33 cellular contexts compared by ENCODE assay signal in genomic region chr6:54619102-54619501, GRCh38.
"Had no signal": no experiment of that assay in that cellular context is flagged by ENCODE, and none has a peak within 500 bp of the region (broad histone marks: within the 10 kb centered on the region; RNA-seq: fewer than 3 reads in every experiment).

No MANE protein-coding gene starts in this region.

- H3K27me3 ChIP-seq: adrenal gland, body of pancreas, brain microvascular endothelial cell, breast epithelium had no signal

- H3K4me1 Mint-ChIP-seq: activated B cell treated with CpG ODN at 0.5 μM for 24 hours; activated CD4-positive, alpha-beta T cell treated with anti-CD3 and anti-CD28 coated beads, Interleukin-2, amount 10 ng/mL, durations not matched to agents 24 days and 14 days; activated naive CD8-positive, alpha-beta T cell treated with anti-CD3 and anti-CD28 coated beads for 36 hours; activated T-helper 17 cell treated with anti-CD3 and anti-CD28 coated beads, Interleukin-2, amount 50 U/mL, for 72 hours; T-cell; T-helper 17 cell had no signal

- H3K27ac Mint-ChIP-seq: activated B cell treated with CpG ODN at 0.5 μM for 24 hours; activated CD4-positive, alpha-beta memory T cell treated with anti-CD3 and anti-CD28 coated beads for 36 hours; activated CD4-positive, alpha-beta T cell treated with anti-CD3 and anti-CD28 coated beads, Interleukin-2, amount 10 ng/mL, durations not matched to agents 24 days and 14 days; activated CD8-positive, alpha-beta T cell treated with anti-CD3 and anti-CD28 coated beads for 36 hours; activated naive CD4-positive, alpha-beta T cell treated with anti-CD3 and anti-CD28 coated beads for 36 hours; activated naive CD4-positive, alpha-beta T cell treated with anti-CD3 and anti-CD28 coated beads, Interleukin-2, amount 50 U/mL, for 72 hours; activated naive CD8-positive, alpha-beta T cell treated with anti-CD3 and anti-CD28 coated beads for 36 hours; activated T-cell treated with anti-CD3 and anti-CD28 coated beads, Interleukin-2, amount 50 U/mL, for 72 hours; activated T-helper 1 cell treated with anti-CD3 and anti-CD28 coated beads, Interleukin-12 subunit alpha, Interleukin-12 subunit beta, Interleukin-2, Interleukin-4 antibody, amounts not matched to agents 30 ng/mL and 10 ng/mL and 1 ng/mL, durations not matched to agents 14 hours and 24 hours and 36 hours; activated T-helper 17 cell treated with anti-CD3 and anti-CD28 coated beads, Interleukin-2, amount 50 U/mL, for 72 hours; T-cell; T-helper 17 cell had no signal

- H3K4me3 ChIP-seq: adrenal gland, body of pancreas, breast epithelium had no signal

- H3K4me3 Mint-ChIP-seq: activated B cell treated with CpG ODN at 0.5 μM for 24 hours; activated CD4-positive, alpha-beta memory T cell treated with anti-CD3 and anti-CD28 coated beads for 36 hours; activated CD4-positive, alpha-beta T cell treated with anti-CD3 and anti-CD28 coated beads, Interleukin-2, amount 10 ng/mL, durations not matched to agents 24 days and 14 days; activated CD8-positive, alpha-beta T cell treated with anti-CD3 and anti-CD28 coated beads for 36 hours; activated naive CD4-positive, alpha-beta T cell treated with anti-CD3 and anti-CD28 coated beads for 36 hours; activated naive CD8-positive, alpha-beta T cell treated with anti-CD3 and anti-CD28 coated beads for 36 hours; activated T-cell treated with anti-CD3 and anti-CD28 coated beads, Interleukin-2, amount 50 U/mL, for 4 hours; activated T-cell treated with anti-CD3 and anti-CD28 coated beads, Interleukin-2, amount 50 U/mL, for 72 hours; activated T-helper 1 cell treated with anti-CD3 and anti-CD28 coated beads, Interleukin-12 subunit alpha, Interleukin-12 subunit beta, Interleukin-2, Interleukin-4 antibody, amounts not matched to agents 30 ng/mL and 10 ng/mL and 1 ng/mL, durations not matched to agents 14 hours and 24 hours and 36 hours; activated T-helper 17 cell treated with anti-CD3 and anti-CD28 coated beads, Interleukin-2, amount 50 U/mL, for 72 hours; T-cell; T-helper 17 cell had no signal

- H3K9me3 ChIP-seq: adrenal gland, body of pancreas, breast epithelium had no signal

- H3K4me1 ChIP-seq: adrenal gland, breast epithelium had no signal

- H3K27ac ChIP-seq: adrenal gland, body of pancreas, brain microvascular endothelial cell, breast epithelium, VCaP had no signal

- DNase-seq: activated B cell treated with CpG ODN at 0.5 μM for 24 hours; activated CD4-positive, alpha-beta memory T cell treated with anti-CD3 and anti-CD28 coated beads for 36 hours; activated CD4-positive, alpha-beta T cell treated with anti-CD3 and anti-CD28 coated beads for 4 hours; activated CD4-positive, alpha-beta T cell treated with anti-CD3 and anti-CD28 coated beads, Interleukin-2, amount 10 ng/mL, durations not matched to agents 24 days and 14 days; activated CD4-positive, alpha-beta T cell treated with anti-CD3 and anti-CD28 coated beads, Interleukin-2, amount 50 U/mL, for 1 hour; activated CD4-positive, alpha-beta T cell treated with anti-CD3 and anti-CD28 coated beads, Interleukin-2, amount 50 U/mL, for 4 hours; activated CD4-positive, CD25-positive, alpha-beta regulatory T cell treated with anti-CD3 and anti-CD28 coated beads, Interleukin-2, amount 50 U/mL, for 72 hours; activated CD8-positive, alpha-beta memory T cell treated with anti-CD3 and anti-CD28 coated beads, Interleukin-2, amount 50 U/mL, for 4 hours; activated CD8-positive, alpha-beta T cell treated with anti-CD3 and anti-CD28 coated beads for 36 hours; activated effector memory CD4-positive, alpha-beta T cell treated with anti-CD3 and anti-CD28 coated beads, Interleukin-2, amount 50 U/mL, for 16 hours; activated gamma-delta T cell treated with Interleukin-2 at 50 U/mL for 16 hours; activated naive CD4-positive, alpha-beta T cell; activated naive CD4-positive, alpha-beta T cell treated with anti-CD3 and anti-CD28 coated beads for 36 hours; activated naive CD4-positive, alpha-beta T cell treated with anti-CD3 and anti-CD28 coated beads, Interleukin-2, amount 50 U/mL, for 16 hours; activated naive CD8-positive, alpha-beta T cell treated with anti-CD3 and anti-CD28 coated beads for 36 hours; activated T-cell treated with anti-CD3 and anti-CD28 coated beads for 4 hours; activated T-cell treated with anti-CD3 and anti-CD28 coated beads, Interleukin-2, amount 50 U/mL, for 1 hour; activated T-cell treated with anti-CD3 and anti-CD28 coated beads, Interleukin-2, amount 50 U/mL, for 4 hours; activated T-cell treated with anti-CD3 and anti-CD28 coated beads, Interleukin-2, amount 50 U/mL, for 72 hours; adrenal gland; amniotic stem cell; aorta; body of pancreas; brain microvascular endothelial cell; central memory CD4-positive, alpha-beta T cell; T-cell; T-helper 17 cell; T-helper 9 cell had no signal

- H3K27me3 Mint-ChIP-seq: activated B cell treated with CpG ODN at 0.5 μM for 24 hours; activated CD4-positive, alpha-beta memory T cell treated with anti-CD3 and anti-CD28 coated beads for 36 hours; activated CD4-positive, alpha-beta T cell treated with anti-CD3 and anti-CD28 coated beads, Interleukin-2, amount 10 ng/mL, durations not matched to agents 24 days and 14 days; activated CD8-positive, alpha-beta T cell treated with anti-CD3 and anti-CD28 coated beads for 36 hours; activated naive CD8-positive, alpha-beta T cell treated with anti-CD3 and anti-CD28 coated beads for 36 hours; activated T-helper 17 cell treated with anti-CD3 and anti-CD28 coated beads, Interleukin-2, amount 50 U/mL, for 72 hours; T-cell; T-helper 17 cell had no signal

- H3K36me3 ChIP-seq: adrenal gland, brain microvascular endothelial cell, breast epithelium had no signal

- ATAC-seq: activated CD8-positive, alpha-beta T cell treated with anti-CD3 and anti-CD28 coated beads for 36 hours; activated naive CD4-positive, alpha-beta T cell treated with anti-CD3 and anti-CD28 coated beads, Interleukin-2, amount 50 U/mL, for 72 hours; activated T-cell treated with anti-CD3 and anti-CD28 coated beads, Interleukin-2, amount 50 U/mL, for 4 hours; activated T-cell treated with anti-CD3 and anti-CD28 coated beads, Interleukin-2, amount 50 U/mL, for 72 hours; activated T-helper 17 cell treated with anti-CD3 and anti-CD28 coated beads, Interleukin-2, amount 50 U/mL, for 72 hours; body of pancreas; T-cell; T-helper 17 cell had no signal

- H3K36me3 Mint-ChIP-seq: activated CD4-positive, alpha-beta memory T cell treated with anti-CD3 and anti-CD28 coated beads for 36 hours; activated naive CD4-positive, alpha-beta T cell treated with anti-CD3 and anti-CD28 coated beads, Interleukin-2, amount 50 U/mL, for 72 hours; activated naive CD8-positive, alpha-beta T cell treated with anti-CD3 and anti-CD28 coated beads for 36 hours; T-cell had no signal

- H3K9me3 Mint-ChIP-seq: activated B cell treated with CpG ODN at 0.5 μM for 24 hours; activated CD4-positive, alpha-beta memory T cell treated with anti-CD3 and anti-CD28 coated beads for 36 hours; activated CD4-positive, alpha-beta T cell treated with anti-CD3 and anti-CD28 coated beads, Interleukin-2, amount 10 ng/mL, durations not matched to agents 24 days and 14 days; activated CD8-positive, alpha-beta T cell treated with anti-CD3 and anti-CD28 coated beads for 36 hours; activated naive CD4-positive, alpha-beta T cell treated with anti-CD3 and anti-CD28 coated beads for 36 hours; activated naive CD8-positive, alpha-beta T cell treated with anti-CD3 and anti-CD28 coated beads for 36 hours; activated T-helper 1 cell treated with anti-CD3 and anti-CD28 coated beads, Interleukin-12 subunit alpha, Interleukin-12 subunit beta, Interleukin-2, Interleukin-4 antibody, amounts not matched to agents 30 ng/mL and 10 ng/mL and 1 ng/mL, durations not matched to agents 14 hours and 24 hours and 36 hours had no signal
